Comparison of ENCODE assay signal across 8 cellular contexts in the genomic region with DNA sequence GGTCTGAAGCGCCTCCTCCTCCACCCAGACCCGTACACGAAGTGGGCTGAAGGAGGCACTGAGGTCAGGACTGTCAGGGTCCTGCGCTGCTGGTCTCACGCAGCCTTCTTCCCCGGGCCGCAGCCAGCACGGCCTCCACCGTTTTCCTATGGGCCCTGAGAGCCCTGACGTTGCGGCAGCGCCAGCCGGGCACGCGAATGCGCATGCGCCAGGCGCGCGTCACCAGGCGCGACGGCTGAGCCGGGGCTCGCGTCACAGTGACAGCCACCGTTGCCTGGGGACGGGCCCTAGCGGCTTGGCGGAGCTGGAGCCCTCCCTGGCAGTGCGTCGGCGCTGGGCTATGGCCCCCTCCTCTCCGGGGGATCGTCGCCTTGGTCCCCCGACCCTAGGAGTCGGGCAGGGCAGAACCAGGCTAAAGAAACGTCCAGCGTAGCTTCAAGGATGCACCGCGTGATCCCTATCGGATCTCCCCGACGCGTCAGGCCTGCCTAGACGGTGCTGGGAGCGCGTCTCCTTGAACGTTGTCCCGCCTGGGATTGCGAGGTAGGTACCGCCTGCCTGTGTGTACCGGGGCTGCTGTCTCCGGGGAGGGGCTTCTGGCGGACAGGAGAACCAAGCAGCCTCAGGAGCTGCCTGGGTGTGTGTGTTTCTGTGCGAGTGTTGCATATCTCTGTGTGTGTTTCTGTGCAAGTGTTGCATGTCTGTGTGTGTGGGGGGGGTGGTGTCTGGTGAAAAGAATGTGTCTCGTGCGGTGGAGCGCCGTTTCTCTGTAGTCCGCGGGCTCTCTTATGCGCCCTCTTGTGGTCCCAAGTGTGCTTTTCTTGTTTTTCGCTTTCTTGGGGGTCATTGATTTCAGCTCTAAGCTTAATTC. TPM values are rescaled to one million over a fixed set of nuclear protein-coding genes. Genes with fewer than 3 reads are reported as not detected.
A peak's percentile ranks its signal among the peaks of the same experiment; 100 is the strongest.
DNase-seq lines count a peak whose midpoint lies in the region; ATAC-seq, FAIRE-seq and TF ChIP-seq lines count a peak whose summit lies in the region.

No MANE protein-coding gene starts in this region.

- H3K9me3 ChIP-seq in astrocyte (ENCODE audit: insufficient read depth, low read depth, low read length): peaks cover 58% of the 10 kb centered on the region

- peak overlapping the region; percentile 98 for H2AFZ ChIP-seq in astrocyte (ENCODE audit: low read depth, low read length)

- peak; percentile 46 for DNase-seq in GM12892 (ENCODE audit: insufficient read length)
- peak; percentile 68 for DNase-seq in RPMI7951 (ENCODE audit: low read depth)
- DNase-seq in astrocyte (ENCODE audit: low read depth): peak; percentile 54
- DNase-seq in left kidney (ENCODE audit: low read depth, low spot score): peak; percentile 94
- no peak for DNase-seq in NCI-H345 (lab: John Stamatoyannopoulos, UW)

- peak overlapping the region; percentile 53 for H3K27ac ChIP-seq in astrocyte (ENCODE audit: low read depth, low read length)

- no peaks in the 10 kb centered on the region for H3K79me2 ChIP-seq in astrocyte (ENCODE audit: insufficient read depth, low read length)

- peaks cover 52% of the 10 kb centered on the region for H3K9me3 Mint-ChIP-seq in astrocyte (ENCODE audit: unreplicated experiment)
- H3K9me3 Mint-ChIP-seq in stimulated activated memory B cell treated with anti-CD40 and anti-IgM and Interleukin-4, amounts not matched to agents 10 μg/mL and 1 μg/mL and 100 μg/mL, for 72 hours: peaks cover 41% of the 10 kb centered on the region

- ATAC-seq in stimulated activated memory B cell treated with anti-CD40 and anti-IgM and Interleukin-4, amounts not matched to agents 10 μg/mL and 1 μg/mL and 100 μg/mL, for 72 hours: peak; percentile 94
- no peak for ATAC-seq in HG03378 (IDR thresholded peaks at IDR 0.05; ENCODE audit: unreplicated experiment)
- no peak for ATAC-seq in HG03521 (IDR thresholded peaks at IDR 0.05; ENCODE audit: unreplicated experiment)

- no peaks in the 10 kb centered on the region for H3K4me1 ChIP-seq in astrocyte (ENCODE audit: insufficient read depth, low read length)

- H3K27ac Mint-ChIP-seq in astrocyte (ENCODE audit: unreplicated experiment): no peak overlapping the region
- H3K27ac Mint-ChIP-seq in stimulated activated memory B cell treated with anti-CD40 and anti-IgM and Interleukin-4, amounts not matched to agents 10 μg/mL and 1 μg/mL and 100 μg/mL, for 72 hours: peak overlapping the region; percentile 95

- TF ChIP-seq CTCF in astrocyte (IDR thresholded peaks at IDR 0.05; ENCODE audit: insufficient read depth, low read depth, low read length): peak; percentile 47

- H3K4me3 ChIP-seq in astrocyte (ENCODE audit: insufficient read depth, low read depth, low read length): peak overlapping the region; percentile 78

- FAIRE-seq in GM12892 (lab: Jason Lieb, UNC) (no peak), astrocyte (lab: Jason Lieb, UNC) (no peak)

- TF ChIP-seq POLR2A in GM12892 (IDR thresholded peaks at IDR 0.05; ENCODE audit: low read depth, low read length): no peak

- peak overlapping the region; percentile 89 for H3K4me2 ChIP-seq in astrocyte (ENCODE audit: low read length)

- H3K4me3 Mint-ChIP-seq in astrocyte (ENCODE audit: unreplicated experiment): peak overlapping the region; percentile 66
- peak overlapping the region; percentile 92 for H3K4me3 Mint-ChIP-seq in stimulated activated memory B cell treated with anti-CD40 and anti-IgM and Interleukin-4, amounts not matched to agents 10 μg/mL and 1 μg/mL and 100 μg/mL, for 72 hours

- H3K27me3 Mint-ChIP-seq in astrocyte (ENCODE audit: low read depth, unreplicated experiment): no peaks in the 10 kb centered on the region
- no peaks in the 10 kb centered on the region for H3K27me3 Mint-ChIP-seq in stimulated activated memory B cell treated with anti-CD40 and anti-IgM and Interleukin-4, amounts not matched to agents 10 μg/mL and 1 μg/mL and 100 μg/mL, for 72 hours

- H3K36me3 Mint-ChIP-seq in astrocyte (ENCODE audit: low read depth, unreplicated experiment): peaks cover 25% of the 10 kb centered on the region
- H3K36me3 Mint-ChIP-seq in stimulated activated memory B cell treated with anti-CD40 and anti-IgM and Interleukin-4, amounts not matched to agents 10 μg/mL and 1 μg/mL and 100 μg/mL, for 72 hours: peaks cover 49% of the 10 kb centered on the region

- no peaks in the 10 kb centered on the region for H3K36me3 ChIP-seq in astrocyte (ENCODE audit: insufficient read depth, low read length)

- H4K20me1 ChIP-seq in astrocyte (ENCODE audit: insufficient read depth, low read length): no peaks in the 10 kb centered on the region

- no peaks in the 10 kb centered on the region for H3K27me3 ChIP-seq in astrocyte (ENCODE audit: insufficient read depth, low read length)

- peak overlapping the region; percentile 84 for H3K9ac ChIP-seq in astrocyte (ENCODE audit: low read length)

- H3K4me1 Mint-ChIP-seq in astrocyte (ENCODE audit: low read depth, unreplicated experiment): no peaks in the 10 kb centered on the region
- peaks cover 15% of the 10 kb centered on the region for H3K4me1 Mint-ChIP-seq in stimulated activated memory B cell treated with anti-CD40 and anti-IgM and Interleukin-4, amounts not matched to agents 10 μg/mL and 1 μg/mL and 100 μg/mL, for 72 hours

RNA-seq across cellular contexts. Expression of a gene that starts 43.2 kb away (rescaled TPM):
- polyA plus RNA-seq in GM12892 (2012; ENCODE audit: missing spikeins): 2.0 TPM
- 2.6 and 4.2 TPM in 2 replicates for total RNA-seq in RPMI7951 (2014; rRNA removed; shearing (Covaris generic))
- total RNA-seq in astrocyte: 3.0 and 3.2 TPM in 2 replicates

RNA-seq across cellular contexts. Expression of a gene that starts 43.3 kb away (rescaled TPM):
- 1.4 TPM for polyA plus RNA-seq in GM12892 (2012; ENCODE audit: missing spikeins)
- total RNA-seq in RPMI7951 (2014; rRNA removed; shearing (Covaris generic)): 0.78 and 0.96 TPM in 2 replicates
- 0.66 and 0.77 TPM in 2 replicates for total RNA-seq in astrocyte

RNA-seq across cellular contexts. Expression of a gene that starts 44.6 kb away (rescaled TPM):
- polyA plus RNA-seq in GM12892 (2012; ENCODE audit: missing spikeins): 1.1 TPM
- 0.24 and 0.49 TPM in 2 replicates for total RNA-seq in RPMI7951 (2014; rRNA removed; shearing (Covaris generic))
- total RNA-seq in astrocyte: 8.5 and 9.8 TPM in 2 replicates
